8 cellular contexts compared by ENCODE assay signal in the genomic region with DNA sequence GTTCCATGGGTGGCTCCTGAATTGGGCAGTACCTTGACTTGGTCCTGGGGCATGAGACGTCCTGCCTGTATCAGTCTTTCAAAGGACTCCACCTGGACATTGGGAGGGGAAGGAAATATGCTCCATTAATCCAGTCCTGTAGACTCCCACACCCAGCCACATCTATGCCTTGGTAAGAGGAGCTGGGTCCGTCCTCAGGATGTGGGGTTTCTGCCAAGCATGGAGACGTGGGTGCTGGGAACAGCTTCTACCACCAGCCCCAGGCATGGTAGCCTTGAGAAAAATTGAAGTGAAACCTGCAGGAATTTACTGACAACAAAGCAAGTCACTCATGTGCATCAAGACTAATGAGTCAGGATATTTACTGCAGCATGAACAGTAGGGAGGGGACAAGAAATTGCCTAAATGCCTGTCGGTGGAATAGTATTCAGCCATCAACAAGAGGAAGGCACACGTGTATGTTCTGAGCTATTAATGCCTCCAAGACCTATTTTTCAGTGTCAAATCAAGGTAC. TPM values are rescaled to one million over a fixed set of nuclear protein-coding genes. Genes with fewer than 3 reads are reported as not detected.
DNase-seq lines count a peak whose midpoint lies in the region; ATAC-seq and TF ChIP-seq lines count a peak whose summit lies in the region.

No MANE protein-coding gene starts in this region.

- peak; percentile 27 for DNase-seq in activated effector memory CD4-positive, alpha-beta T cell treated with anti-CD3 and anti-CD28 coated beads, Interleukin-2, amount 50 U/mL, for 16 hours
- no peak for DNase-seq in activated effector memory CD4-positive, alpha-beta T cell treated with Interleukin-2 at 50 U/mL for 16 hours
- DNase-seq in T-helper 17 cell = no peak
- DNase-seq in iris pigment epithelial cell (ENCODE audit: low read depth) = peak; percentile 56
- DNase-seq in uterus = no peak
- DNase-seq in NCI-H526 treated with DMSO at 0.1 percent for 48 hours (lab: John Stamatoyannopoulos, UW) = no peak
- no peak for DNase-seq in stimulated activated naive CD4-positive, alpha-beta T cell treated with Interleukin-2 at 50 U/mL for 16 hours (lab: John Stamatoyannopoulos, UW)

- H3K36me3 Mint-ChIP-seq in T-helper 17 cell (ENCODE audit: low read depth) = peaks cover 11% of the 10 kb centered on the region

- TF ChIP-seq CTCF in uterus (IDR thresholded peaks at IDR 0.05) = no peak

- peak overlapping the region; percentile 66 to 69 for H3K27ac ChIP-seq in uterus

- H3K27me3 ChIP-seq in uterus = no peaks in the 10 kb centered on the region

- no peak overlapping the region for H3K4me3 ChIP-seq in uterus

- H3K9me3 ChIP-seq in T-helper 17 cell (ENCODE audit: control insufficient read depth, low read length, poor library complexity, severe bottlenecking) (no peaks in the 10 kb centered on the region), uterus (no peaks in the 10 kb centered on the region)

- peaks cover 71% of the 10 kb centered on the region for H3K4me1 Mint-ChIP-seq in T-helper 17 cell

- H3K27ac Mint-ChIP-seq in T-helper 17 cell = peak overlapping the region; percentile 96

- TF ChIP-seq POLR2A in uterus (IDR thresholded peaks at IDR 0.05) = no peak

- peak overlapping the region; percentile 71 for H3K4me3 Mint-ChIP-seq in T-helper 17 cell

- H3K36me3 ChIP-seq in uterus = no peaks in the 10 kb centered on the region

- no peaks in the 10 kb centered on the region for H3K4me1 ChIP-seq in uterus

- intact Hi-C loops in uterus (cut with DNase I; ENCODE audit: low total_unique reads) = no loop called here

- ATAC-seq in T-helper 17 cell (no peak), HG02885 (IDR thresholded peaks at IDR 0.05; ENCODE audit: poor library complexity, unreplicated experiment) (no peak)

- H3K27me3 Mint-ChIP-seq in T-helper 17 cell = no peaks in the 10 kb centered on the region

RNA-seq across cellular contexts. Expression of a gene that starts 23.2 kb away (rescaled TPM):
- 100 to 1,000 TPM; 263 to 323 TPM for total RNA-seq in T-helper 17 cell
- total RNA-seq in uterus = 100 to 1,000 TPM in 1 of 4 donors, 10 to 100 TPM in 3; 24.1 to 123 (median 34.3) TPM

RNA-seq across cellular contexts. Expression of a gene that starts 34.9 kb away (rescaled TPM):
- total RNA-seq in T-helper 17 cell (not detected), uterus (1 to 10 TPM in 1 of 4 donors, not detected in 3; 1.2 TPM)

RNA-seq across cellular contexts. Expression of a gene that starts 41.7 kb away (rescaled TPM):
- total RNA-seq in T-helper 17 cell = not detected
- total RNA-seq in uterus = 1 to 10 TPM in 2 of 4 donors, not detected in 2; 1.9 to 2.4 TPM

Comparison
In these comparisons a context has a peak if more than half of its experiments do, and no peak if none do; other contexts are left out.
1. DNase-seq: peak in activated effector memory CD4-positive, alpha-beta T cell treated with anti-CD3 and anti-CD28 coated beads, Interleukin-2, amount 50 U/mL, for 16 hours (single experiment) and iris pigment epithelial cell (single experiment); none in activated effector memory CD4-positive, alpha-beta T cell treated with Interleukin-2 at 50 U/mL for 16 hours (single experiment), T-helper 17 cell (0 of 3), uterus (0 of 2), NCI-H526 treated with DMSO at 0.1 percent for 48 hours (single experiment) and stimulated activated naive CD4-positive, alpha-beta T cell treated with Interleukin-2 at 50 U/mL for 16 hours (single experiment).